ENCODE assay signal across 1 cellular context in genomic region chr18:30855762-30856161, GRCh38.
TF ChIP-seq lines count a peak whose summit lies in the region.

No MANE protein-coding gene starts in this region.

TF ChIP-seq in K562, 482 proteins besides CTCF, POLR2A, EP300 and RAD21 (continued from another document and continues in another):
- TF ChIP-seq ZNF780A (CRISPR knock-in tag; IDR thresholded peaks at IDR 0.05) (no peak), POLR2G (IDR thresholded peaks at IDR 0.05; ENCODE audit: low read depth, low read length) (no peak), MITF (IDR thresholded peaks at IDR 0.05) (no peak), ZNF23 (CRISPR knock-in tag; IDR thresholded peaks at IDR 0.05) (no peak), ZBTB11 (CRISPR knock-in tag; IDR thresholded peaks at IDR 0.05) (no peak), HEY1 (CRISPR knock-in tag; IDR thresholded peaks at IDR 0.05; ENCODE audit: borderline replicate concordance) (no peak), CLOCK (CRISPR knock-in tag; IDR thresholded peaks at IDR 0.05; ENCODE audit: borderline replicate concordance) (no peak), MIER1 (IDR thresholded peaks at IDR 0.05; ENCODE audit: low read depth) (no peak), KDM1A (IDR thresholded peaks at IDR 0.05) (no peak), ZNF280A (IDR thresholded peaks at IDR 0.05; ENCODE audit: low read depth, partially characterized antibody) (no peak), TRIM28 (IDR thresholded peaks at IDR 0.05) (no peak), ZNF592 (IDR thresholded peaks at IDR 0.05) (0 out of 2 replicates have a peak, but pooled peaks have one; percentile 21), CBFA2T3 (IDR thresholded peaks at IDR 0.05) (no peak), ZNF232 (CRISPR knock-in tag; IDR thresholded peaks at IDR 0.05) (no peak), EHMT2 (IDR thresholded peaks at IDR 0.05) (peak; percentile 24; the same call in 1 of the 2 replicates), SIN3A (IDR thresholded peaks at IDR 0.05; ENCODE audit: borderline replicate concordance in 2 of 2, control insufficient read depth in 1 of 2, low read depth in 2 of 2, low read length in 2 of 2) (no peak), FOXM1 (IDR thresholded peaks at IDR 0.05; ENCODE audit: low read depth) (no peak), FOXM1 (CRISPR knock-in tag; IDR thresholded peaks at IDR 0.05; ENCODE audit: low read depth) (no peak), PHB2 (IDR thresholded peaks at IDR 0.05; ENCODE audit: low read depth) (no peak), ILK (tag; IDR thresholded peaks at IDR 0.05; ENCODE audit: borderline replicate concordance, low read depth) (no peak), ZNF165 (CRISPR knock-in tag; IDR thresholded peaks at IDR 0.05; ENCODE audit: borderline replicate concordance) (no peak), ARHGAP35 (IDR thresholded peaks at IDR 0.05; ENCODE audit: partially characterized antibody) (no peak), ATF3 (IDR thresholded peaks at IDR 0.05) (peak; percentile 81), ATF3 (CRISPR knock-in tag; conservative IDR thresholded peaks at IDR 0.05) (no peak), RERE (CRISPR knock-in tag; IDR thresholded peaks at IDR 0.05; ENCODE audit: borderline replicate concordance) (no peak), GABPA (tag; conservative IDR thresholded peaks at IDR 0.05; ENCODE audit: low read depth) (no peak), E2F1 (CRISPR knock-in tag; IDR thresholded peaks at IDR 0.05) (no peak), FOXA1 (IDR thresholded peaks at IDR 0.05; ENCODE audit: borderline replicate concordance) (no peak), KDM4B (IDR thresholded peaks at IDR 0.05; ENCODE audit: borderline replicate concordance in 2 of 2, low read depth in 1 of 2) (no peak), MNT (conservative IDR thresholded peaks at IDR 0.05) (no peak), NELFE (IDR thresholded peaks at IDR 0.05; ENCODE audit: insufficient read depth, insufficient read length) (no peak), ZNF324 (CRISPR knock-in tag; IDR thresholded peaks at IDR 0.05) (no peak)
